1 cellular context compared by ENCODE assay signal in the genomic region with DNA sequence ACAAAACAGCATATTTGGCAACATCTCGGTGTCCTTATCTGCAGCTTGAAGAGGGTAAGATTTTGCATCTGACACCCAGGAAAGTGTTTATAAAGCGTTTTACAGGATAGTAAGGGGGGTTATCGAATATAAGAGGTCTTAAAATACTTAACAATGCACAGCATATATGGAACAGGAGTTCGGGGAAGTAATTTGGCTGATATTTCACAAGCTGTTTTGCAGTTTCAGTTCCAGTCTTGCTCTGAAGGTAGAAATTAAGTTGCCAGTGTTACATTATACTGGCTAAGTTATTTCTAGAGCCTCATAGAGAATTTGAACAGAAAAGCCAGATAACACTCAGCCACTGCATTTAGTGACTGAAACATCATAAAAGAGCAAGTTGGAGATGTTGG.
TF ChIP-seq lines count a peak whose summit lies in the region.

No MANE protein-coding gene starts in this region.

TF ChIP-seq in IMR-90, 13 proteins besides CTCF, POLR2A, EP300 and RAD21 (continued from another document):
- TF ChIP-seq RCOR1 (IDR thresholded peaks at IDR 0.05; ENCODE audit: insufficient replicate concordance, low read length) (no peak), CHD1 (IDR thresholded peaks at IDR 0.05; ENCODE audit: low read depth, low read length) (no peak), SMC3 (IDR thresholded peaks at IDR 0.05; ENCODE audit: low read depth, low read length) (no peak), NFE2L2 (IDR thresholded peaks at IDR 0.05; ENCODE audit: low read depth, low read length) (no peak), RFX5 (IDR thresholded peaks at IDR 0.05; ENCODE audit: low read depth, low read length) (no peak), CEBPB (IDR thresholded peaks at IDR 0.05; ENCODE audit: low read depth, low read length) (no peak), MXI1 (IDR thresholded peaks at IDR 0.05; ENCODE audit: borderline replicate concordance, low read depth, low read length) (no peak)
- TF ChIP-seq, protein P1, sequence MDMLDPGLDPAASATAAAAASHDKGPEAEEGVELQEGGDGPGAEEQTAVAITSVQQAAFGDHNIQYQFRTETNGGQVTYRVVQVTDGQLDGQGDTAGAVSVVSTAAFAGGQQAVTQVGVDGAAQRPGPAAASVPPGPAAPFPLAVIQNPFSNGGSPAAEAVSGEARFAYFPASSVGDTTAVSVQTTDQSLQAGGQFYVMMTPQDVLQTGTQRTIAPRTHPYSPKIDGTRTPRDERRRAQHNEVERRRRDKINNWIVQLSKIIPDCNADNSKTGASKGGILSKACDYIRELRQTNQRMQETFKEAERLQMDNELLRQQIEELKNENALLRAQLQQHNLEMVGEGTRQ (IDR thresholded peaks at IDR 0.05; ENCODE audit: low read depth, low read length): no peak
